14 cellular contexts compared by ENCODE assay signal in the genomic region with DNA sequence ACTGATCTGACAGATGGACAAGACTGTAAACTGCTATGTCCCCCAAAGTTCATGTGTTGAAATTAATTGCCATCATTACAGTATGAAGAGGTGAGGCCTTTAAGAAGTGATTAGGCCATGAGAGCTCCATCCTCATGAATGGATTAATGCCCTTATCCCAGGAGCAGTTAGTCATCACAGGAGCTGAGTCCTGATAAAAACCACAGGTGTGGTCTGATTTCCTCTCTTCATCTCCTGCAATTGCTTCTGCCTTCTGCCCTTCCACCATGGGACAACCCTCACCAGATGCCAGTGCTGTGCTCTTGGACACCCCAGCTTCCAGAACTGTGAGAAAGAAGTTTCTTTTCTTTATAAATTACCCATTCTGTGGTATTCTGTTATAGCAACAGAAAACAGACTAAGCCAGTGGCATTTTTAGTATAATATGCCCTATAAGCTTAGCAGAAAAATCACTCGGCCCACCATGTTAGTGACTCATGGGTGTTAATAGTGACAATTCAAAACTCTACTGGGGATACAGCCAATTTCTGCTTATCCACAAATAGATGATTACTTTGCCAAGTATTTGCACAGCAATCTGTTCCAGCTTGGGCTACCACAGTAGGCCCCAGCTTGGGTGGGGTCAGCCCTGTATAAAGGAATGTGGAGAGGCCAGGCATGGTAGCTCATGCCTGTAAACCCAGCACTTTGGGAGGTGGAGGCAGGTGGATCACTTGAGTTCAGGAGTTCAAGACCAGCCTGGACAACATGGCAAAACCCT.
DNase-seq lines count a peak whose midpoint lies in the region; FAIRE-seq and TF ChIP-seq lines count a peak whose summit lies in the region.
"Had no signal": no experiment of that assay in that cellular context is flagged by ENCODE, and none has a peak within 500 bp of the region (broad histone marks: within the 10 kb centered on the region; RNA-seq: fewer than 3 reads in every experiment).

No MANE protein-coding gene starts in this region.

- H3K27me3 ChIP-seq in astrocyte (ENCODE audit: insufficient read depth, low read length) (no peaks in the 10 kb centered on the region), SJCRH30 (no peaks in the 10 kb centered on the region)

- H3K4me1 ChIP-seq in astrocyte (ENCODE audit: insufficient read depth, low read length): peaks cover 12% of the 10 kb centered on the region
- H3K4me1 ChIP-seq in SJCRH30: no peaks in the 10 kb centered on the region

- H3K9ac ChIP-seq in astrocyte (ENCODE audit: low read length): peak overlapping the region; percentile 5

- no peak overlapping the region for H3K4me3 Mint-ChIP-seq in HFFc6
- no peak overlapping the region for H3K4me3 Mint-ChIP-seq in astrocyte (ENCODE audit: unreplicated experiment)
- H3K4me3 Mint-ChIP-seq: activated naive CD4-positive, alpha-beta T cell treated with anti-CD3 and anti-CD28 coated beads, Interleukin-2, amount 50 U/mL, for 24 hours; nephron had no signal

- H3K4me2 ChIP-seq in astrocyte (ENCODE audit: low read length): peak overlapping the region; percentile 52

- no peaks in the 10 kb centered on the region for H3K36me3 Mint-ChIP-seq in HFFc6 (ENCODE audit: low read depth)
- no peaks in the 10 kb centered on the region for H3K36me3 Mint-ChIP-seq in astrocyte (ENCODE audit: low read depth, unreplicated experiment)
- H3K36me3 Mint-ChIP-seq: activated naive CD4-positive, alpha-beta T cell treated with anti-CD3 and anti-CD28 coated beads, Interleukin-2, amount 50 U/mL, for 24 hours had no signal

- peak overlapping the region; percentile 69 for H3K27ac ChIP-seq in astrocyte (ENCODE audit: low read depth, low read length)
- H3K27ac ChIP-seq in SJCRH30: no peak overlapping the region
- H3K27ac ChIP-seq: C4-2B had no signal

- H3K36me3 ChIP-seq in astrocyte (ENCODE audit: insufficient read depth, low read length) (no peaks in the 10 kb centered on the region), SJCRH30 (no peaks in the 10 kb centered on the region)

- peaks cover 19% of the 10 kb centered on the region for H3K4me1 Mint-ChIP-seq in HFFc6 (ENCODE audit: low read depth)
- peaks cover 3% of the 10 kb centered on the region for H3K4me1 Mint-ChIP-seq in astrocyte (ENCODE audit: low read depth, unreplicated experiment)
- H3K4me1 Mint-ChIP-seq: activated naive CD4-positive, alpha-beta T cell treated with anti-CD3 and anti-CD28 coated beads, Interleukin-2, amount 50 U/mL, for 24 hours; nephron had no signal

- TF ChIP-seq CTCF in AG04449 (IDR thresholded peaks at IDR 0.05; ENCODE audit: insufficient read depth, low read length, missing control alignments): no peak
- TF ChIP-seq CTCF in HFFc6 (IDR thresholded peaks at IDR 0.05): no peak
- TF ChIP-seq CTCF in astrocyte (IDR thresholded peaks at IDR 0.05; ENCODE audit: insufficient read depth, low read depth, low read length): no peak

- intact Hi-C loops in posterior vena cava (cut with DNase I): no loop called here

- no peak overlapping the region for H2AFZ ChIP-seq in astrocyte (ENCODE audit: low read depth, low read length)

- H4K20me1 ChIP-seq in astrocyte (ENCODE audit: insufficient read depth, low read length): no peaks in the 10 kb centered on the region

- CTCF ChIA-PET in AG04449 (lab: Yijun Ruan, JAX): interaction anchor here (1.0 to 1.2 kb wide), 2 partner anchors 16 to 38 kb away, joined by 3 read pairs; no protein-coding TSS in a partner anchor

- H3K9me3 ChIP-seq in astrocyte (ENCODE audit: insufficient read depth, low read depth, low read length): no peaks in the 10 kb centered on the region
- no peaks in the 10 kb centered on the region for H3K9me3 ChIP-seq in SJCRH30 (replicated peaks)

- H3K27ac Mint-ChIP-seq in HFFc6 (peak overlapping the region; percentile 91), astrocyte (ENCODE audit: unreplicated experiment) (no peak overlapping the region)
- H3K27ac Mint-ChIP-seq: activated naive CD4-positive, alpha-beta T cell treated with anti-CD3 and anti-CD28 coated beads, Interleukin-2, amount 50 U/mL, for 24 hours; nephron had no signal

- H3K9me3 Mint-ChIP-seq in HFFc6 (no peaks in the 10 kb centered on the region), astrocyte (ENCODE audit: unreplicated experiment) (peaks cover 8% of the 10 kb centered on the region)
- H3K9me3 Mint-ChIP-seq: activated naive CD4-positive, alpha-beta T cell treated with anti-CD3 and anti-CD28 coated beads, Interleukin-2, amount 50 U/mL, for 24 hours had no signal

- DNase-seq in AG04449 (ENCODE audit: low read depth, low spot score) (peak; percentile 70), HFFc6 (peak; percentile 90), astrocyte (ENCODE audit: low read depth) (peak; percentile 97), inferior parietal cortex (ENCODE audit: extremely low spot score) (peak; percentile 68), SJCRH30 (no peak), SKM-1 (lab: John Stamatoyannopoulos, UW; ENCODE audit: unreplicated experiment) (no peak), activated T-cell treated with anti-CD3 and anti-CD28 coated beads for 4 hours (no peak), posterior vena cava (ENCODE audit: low spot score) (no peak)
- DNase-seq: activated CD4-positive, alpha-beta T cell treated with anti-CD3 and anti-CD28 coated beads, Interleukin-2, amount 50 U/mL, for 1 hour; MM.1S; NCI-H510A had no signal

- no peak overlapping the region for H3K4me3 ChIP-seq in AG04449 (ENCODE audit: low read depth, low read length)
- H3K4me3 ChIP-seq in astrocyte (ENCODE audit: insufficient read depth, low read depth, low read length): no peak overlapping the region
- H3K4me3 ChIP-seq in SJCRH30: no peak overlapping the region

- H3K27me3 Mint-ChIP-seq in HFFc6 (ENCODE audit: insufficient read depth) (peaks cover 12% of the 10 kb centered on the region), astrocyte (ENCODE audit: low read depth, unreplicated experiment) (peaks cover 10% of the 10 kb centered on the region)
- H3K27me3 Mint-ChIP-seq: activated naive CD4-positive, alpha-beta T cell treated with anti-CD3 and anti-CD28 coated beads, Interleukin-2, amount 50 U/mL, for 24 hours had no signal

- H3K79me2 ChIP-seq in astrocyte (ENCODE audit: insufficient read depth, low read length): no peaks in the 10 kb centered on the region

- POLR2A ChIA-PET in AG04449 (lab: Yijun Ruan, JAX): interaction anchor here (1.0 to 1.7 kb wide), 2 partner anchors 16 to 35 kb away, joined by 5 to 6 read pairs; no protein-coding TSS in a partner anchor

- peak; percentile 82 for FAIRE-seq in astrocyte (lab: Jason Lieb, UNC)

Comparison
In these comparisons a context has a peak if more than half of its experiments do, and no peak if none do; other contexts are left out.
1. DNase-seq: peak in AG04449 (single experiment), HFFc6 (single experiment), astrocyte (single experiment) and inferior parietal cortex (single experiment); none in SJCRH30 (0 of 2), SKM-1 (single experiment), activated T-cell treated with anti-CD3 and anti-CD28 coated beads for 4 hours (single experiment) and posterior vena cava (single experiment).